8 cellular contexts compared by ENCODE assay signal in genomic region chr1:234597894-234598293, GRCh38. TPM values are rescaled to one million over a fixed set of nuclear protein-coding genes. Genes with fewer than 3 reads are reported as not detected.
DNase-seq lines count a peak whose midpoint lies in the region; ATAC-seq, FAIRE-seq and TF ChIP-seq lines count a peak whose summit lies in the region.

No MANE protein-coding gene starts in this region.

- H3K27ac ChIP-seq in CD8-positive, alpha-beta memory T cell (ENCODE audit: low read depth, low read length) = no peak overlapping the region
- H3K27ac ChIP-seq in RWPE2 (ENCODE audit: poor library complexity, severe bottlenecking) (peak overlapping the region; percentile 98), adrenal gland (peak overlapping the region in 1 of 5 donors; percentile 100), HepG2 (ENCODE audit: extremely low read length, insufficient read depth, low read length) (no peak overlapping the region), stomach (peak overlapping the region in 4 of 5 donors; percentile 99 to 100 (median 100))

- CTCF ChIA-PET in CD8-positive, alpha-beta memory T cell (lab: Charles Lee) = interaction anchor here (0.8 to 9.5 kb wide), 14 partner anchors 9 to 486 kb away, joined by 3 to 72 read pairs (median 3); partner anchors contain the start of gene IRF2BP2
- CTCF ChIA-PET in HepG2 (lab: Yijun Ruan, JAX; ENCODE audit: low intra/inter-chr PET ratio, low total read pairs) = no interaction called here

- H3K27ac Mint-ChIP-seq in CD8-positive, alpha-beta memory T cell = peak overlapping the region in 3 of 8 donors; percentile 4 to 86 (median 61)
- H3K27ac Mint-ChIP-seq in HFFc6 = no peak overlapping the region

- 38 to 52% (median 43%) methylated on average over 2 of the region's 2 CpGs for WGBS in adrenal gland, 4 donors
- 3% methylated on average over 2 of the region's 2 CpGs for WGBS in HepG2 (ENCODE audit: low lambda C conversion rate)
- 41 to 54% (median 46%) methylated on average over 2 of the region's 2 CpGs for WGBS in stomach, 5 donors

- H3K4me1 ChIP-seq in CD8-positive, alpha-beta memory T cell (ENCODE audit: insufficient read depth, low read length) = peaks cover 39% of the 10 kb centered on the region
- H3K4me1 ChIP-seq in RWPE2 (ENCODE audit: insufficient read depth, poor library complexity, severe bottlenecking) (peaks cover 34% of the 10 kb centered on the region), adrenal gland (replicated peaks in 1 of 2) (peaks cover 29 to 37% of the 10 kb centered on the region in 2 donors), HepG2 (ENCODE audit: insufficient read depth, low read length) (peaks cover 41% of the 10 kb centered on the region), stomach (peaks cover 36 to 45% (median 41%) of the 10 kb centered on the region in 4 donors)

- H3K9me3 Mint-ChIP-seq in CD8-positive, alpha-beta memory T cell = no peaks in the 10 kb centered on the region
- H3K9me3 Mint-ChIP-seq in HFFc6 = no peaks in the 10 kb centered on the region; the same call in 1 of the 2 replicates

- intact Hi-C loops in adrenal gland (cut with DNase I) (loop anchor here (5.0 to 10.0 kb wide), 3 partner anchors 63 to 494 kb away; no protein-coding TSS in a partner anchor), HepG2 (cut with micrococcal nuclease; ENCODE audit: unreplicated experiment) (loop anchor here (1.0 to 2.0 kb wide), 2 partner anchors 99 to 485 kb away; no protein-coding TSS in a partner anchor), stomach (cut with DNase I; ENCODE audit: low total_unique reads) (loop anchor here (10.0 kb wide), 2 partner anchors 53 to 93 kb away; no protein-coding TSS in a partner anchor)

- no peak overlapping the region for H3K4me2 ChIP-seq in HepG2 (ENCODE audit: low read depth, low read length)

- H3K4me3 Mint-ChIP-seq in CD8-positive, alpha-beta memory T cell = no peak overlapping the region
- H3K4me3 Mint-ChIP-seq in HFFc6 = no peak overlapping the region

- no TSS peak for BruUV-seq in HepG2 (replicated peaks; lab: Mats Ljungman, UMichigan)

- TF ChIP-seq POLR2A in adrenal gland (IDR thresholded peaks at IDR 0.05) = no peak
- no peak for TF ChIP-seq POLR2A in HepG2 (IDR thresholded peaks at IDR 0.05; ENCODE audit: insufficient read depth in 1 of 2, low read depth in 2 of 2, low read length in 2 of 2)
- TF ChIP-seq POLR2A in stomach (IDR thresholded peaks at IDR 0.05) = no peak

- in situ Hi-C loops in HepG2 (cut with HindIII; ENCODE audit: extremely low pct_ligation_motif_present, low pct_unique_long_range_greater_than_20kb) = loop anchor here (5.0 kb wide), 2 partner anchors 101 to 494 kb away; no protein-coding TSS in a partner anchor

- no peak for ATAC-seq in RWPE2 (ENCODE audit: low read depth)
- no peak for ATAC-seq in HepG2
- ATAC-seq in HG03097 (IDR thresholded peaks at IDR 0.05; ENCODE audit: low FRiP score, unreplicated experiment) = no peak
- no peak for ATAC-seq in GM19035 (IDR thresholded peaks at IDR 0.05; ENCODE audit: unreplicated experiment)

- TF ChIP-seq EP300 in HepG2 (IDR thresholded peaks at IDR 0.05; ENCODE audit: low read depth in 2 of 2, low read length in 2 of 2) (no peak), HepG2 (CRISPR knock-in tag; IDR thresholded peaks at IDR 0.05; ENCODE audit: borderline replicate concordance) (no peak), stomach (IDR thresholded peaks at IDR 0.05) (no peak)

- H3K4me1 Mint-ChIP-seq in CD8-positive, alpha-beta memory T cell = peaks cover 33 to 46% (median 38%) of the 10 kb centered on the region in 3 donors
- H3K4me1 Mint-ChIP-seq in HFFc6 (ENCODE audit: low read depth) = peaks cover 41% of the 10 kb centered on the region

- H3K27me3 Mint-ChIP-seq in CD8-positive, alpha-beta memory T cell = no peaks in the 10 kb centered on the region
- peaks cover 2% of the 10 kb centered on the region; the same call in 1 of the 2 replicates for H3K27me3 Mint-ChIP-seq in HFFc6 (ENCODE audit: insufficient read depth)

- no peaks in the 10 kb centered on the region for H3K9me3 ChIP-seq in CD8-positive, alpha-beta memory T cell (ENCODE audit: low read length)
- H3K9me3 ChIP-seq in RWPE2 (ENCODE audit: severe bottlenecking) (no peaks in the 10 kb centered on the region), adrenal gland (replicated peaks in 1 of 3) (no peaks in the 10 kb centered on the region), HepG2 (ENCODE audit: low read length) (no peaks in the 10 kb centered on the region), stomach (no peaks in the 10 kb centered on the region)

- no peaks in the 10 kb centered on the region for H4K20me1 ChIP-seq in HepG2 (ENCODE audit: insufficient read depth, low read length)

- TF ChIP-seq RAD21 in HepG2 (CRISPR knock-in tag; IDR thresholded peaks at IDR 0.05) = peak; percentile 34

- no peaks in the 10 kb centered on the region for H3K36me3 ChIP-seq in CD8-positive, alpha-beta memory T cell (ENCODE audit: insufficient read depth, low read length)
- peaks cover 14% of the 10 kb centered on the region for H3K36me3 ChIP-seq in RWPE2 (ENCODE audit: low read depth)
- peaks cover 0 to under 1% of the 10 kb centered on the region in 2 donors for H3K36me3 ChIP-seq in adrenal gland (replicated peaks in 1 of 2)
- H3K36me3 ChIP-seq in HepG2 (replicated peaks in 1 of 2; ENCODE audit: control insufficient read depth in 1 of 2, insufficient read depth in 2 of 2, low read length in 2 of 2) = no peaks in the 10 kb centered on the region
- no peaks in the 10 kb centered on the region for H3K36me3 ChIP-seq in stomach

- no peak overlapping the region for H3K4me3 ChIP-seq in CD8-positive, alpha-beta memory T cell (ENCODE audit: low read length)
- no peak overlapping the region for H3K4me3 ChIP-seq in RWPE2 (ENCODE audit: severe bottlenecking)
- no peak overlapping the region for H3K4me3 ChIP-seq in adrenal gland
- H3K4me3 ChIP-seq in HepG2 (replicated peaks in 1 of 3; ENCODE audit: insufficient read depth in 1 of 3, low read depth in 2 of 3, low read length in 3 of 3) = no peak overlapping the region
- H3K4me3 ChIP-seq in stomach = no peak overlapping the region

- POLR2A ChIA-PET in CD8-positive, alpha-beta memory T cell (lab: Charles Lee) = interaction anchor here (0.6 to 1.0 kb wide), 3 partner anchors 8 to 489 kb away, joined by 4 to 5 read pairs (median 4); no protein-coding TSS in a partner anchor
- POLR2A ChIA-PET in HepG2 (lab: Yijun Ruan, JAX) = interaction anchor here (0.7 to 7.0 kb wide), 9 partner anchors 13 to 486 kb away, joined by 3 to 159 read pairs (median 4); partner anchors contain the start of gene IRF2BP2

- peak; percentile 31 to 74 (median 44) for DNase-seq in CD8-positive, alpha-beta memory T cell
- no peak for DNase-seq in HFFc6
- DNase-seq in RWPE2 (ENCODE audit: low spot score) = no peak
- DNase-seq in adrenal gland = peak in 4 of 7 donors; percentile 58 to 85 (median 62)
- DNase-seq in HepG2 (ENCODE audit: low spot score) = peak; percentile 62
- DNase-seq in stomach = peak; percentile 55

- FAIRE-seq in HepG2 (lab: Jason Lieb, UNC) = no peak

- H3K9ac ChIP-seq in HepG2 (ENCODE audit: insufficient read depth, low read depth, low read length) = no peak overlapping the region

- H2AFZ ChIP-seq in HepG2 (ENCODE audit: low read length) = no peak overlapping the region

- peaks cover 0 to 7% (median 5%) of the 10 kb centered on the region in 3 donors for H3K36me3 Mint-ChIP-seq in CD8-positive, alpha-beta memory T cell
- peaks cover 5% of the 10 kb centered on the region; the same call in 1 of the 2 replicates for H3K36me3 Mint-ChIP-seq in HFFc6 (ENCODE audit: low read depth)

- no peaks in the 10 kb centered on the region for H3K27me3 ChIP-seq in CD8-positive, alpha-beta memory T cell (ENCODE audit: insufficient read depth, low read length, poor library complexity, severe bottlenecking)
- H3K27me3 ChIP-seq in RWPE2 (ENCODE audit: insufficient read depth, poor library complexity, severe bottlenecking) (no peaks in the 10 kb centered on the region), adrenal gland (no peaks in the 10 kb centered on the region), HepG2 (ENCODE audit: control insufficient read depth in 1 of 2, insufficient read depth in 2 of 2, low read length in 2 of 2) (no peaks in the 10 kb centered on the region), stomach (no peaks in the 10 kb centered on the region)

- H3K79me2 ChIP-seq in HepG2 (ENCODE audit: insufficient read depth, low read length) = peaks cover 17% of the 10 kb centered on the region

- peak; percentile 79 for TF ChIP-seq CTCF in HFFc6 (IDR thresholded peaks at IDR 0.05)
- peak; percentile 41 for TF ChIP-seq CTCF in RWPE2 (IDR thresholded peaks at IDR 0.05; ENCODE audit: poor library complexity, severe bottlenecking)
- TF ChIP-seq CTCF in adrenal gland (IDR thresholded peaks at IDR 0.05) = peak; percentile 23 to 62 (median 45)
- TF ChIP-seq CTCF in HepG2 (CRISPR knock-in tag; IDR thresholded peaks at IDR 0.05) = peak; percentile 70
- TF ChIP-seq CTCF in stomach (IDR thresholded peaks at IDR 0.05) = peak in 5 of 7 experiments; percentile 26 to 58 (median 45)

RNA-seq across cellular contexts. Expression of gene IRF2BP2, which starts 12.1 kb away (rescaled TPM):
- 10 to 100 TPM; 91.8 to 98.4 TPM for total RNA-seq in CD8-positive, alpha-beta memory T cell
- 42.5 TPM for polyA plus RNA-seq in CD8-positive, alpha-beta memory T cell
- total RNA-seq in HFFc6 (2021; fragmentation: NEBNext Ultra II Directional; extraction: Animal tissue kit (Norgen Biotek cat#: 25700)) = 10 to 100 TPM; 58.6 to 87.1 (median 73.2) TPM
- total RNA-seq in adrenal gland (100 to 1,000 TPM in 4 of 8 donors, 10 to 100 TPM in 4; 66.5 to 182 (median 102) TPM), HepG2 (2016; rRNA removed; fragmentation: Illumina TruSeq; extraction: Trizol) (127 and 147 TPM in 2 replicates), stomach (100 to 1,000 TPM in 2 of 5 donors, 10 to 100 TPM in 3; 58.3 to 218 (median 81.1) TPM)
- polyA plus RNA-seq in adrenal gland (10 to 100 TPM; 47.2 to 87.6 (median 67.4) TPM), HepG2 (2011; rRNA removed) (140 and 180 TPM in 2 replicates), stomach (10 to 100 TPM; 39.6 to 57.0 (median 51.5) TPM)
- 25.1 and 26.8 TPM in 2 replicates for total RNA-seq in HepG2 (2016; cell fraction: cytosol; rRNA removed; fragmentation: Illumina TruSeq; extraction: Trizol; ENCODE audit: low read depth)
- total RNA-seq in HepG2 (2016; cell fraction: insoluble cytoplasmic fraction; rRNA removed; fragmentation: Illumina TruSeq; extraction: Trizol) = 104 and 154 TPM in 2 replicates
- total RNA-seq in HepG2 (2016; cell fraction: membrane; rRNA removed; fragmentation: Illumina TruSeq; extraction: Trizol) = 85.2 and 85.5 TPM in 2 replicates
- 132 and 141 TPM in 2 replicates for total RNA-seq in HepG2 (2016; cell fraction: nucleus; rRNA removed; fragmentation: Illumina TruSeq; extraction: Trizol)
- 82.1 and 111 TPM in 2 replicates for polyA plus RNA-seq in HepG2 (2011; cell fraction: cytosol; rRNA removed)
- 491 and 557 TPM in 2 replicates for polyA plus RNA-seq in HepG2 (2011; cell fraction: nucleus; rRNA removed)
- 136 and 153 TPM in 2 replicates for polyA plus RNA-seq in HepG2 (2012)
- polyA plus RNA-seq in HepG2 (2016; cell fraction: cytosol; fragmentation: Illumina TruSeq; extraction: Trizol; ENCODE audit: low read depth) = 22.4 and 23.1 TPM in 2 replicates
- polyA plus RNA-seq in HepG2 (2016; cell fraction: insoluble cytoplasmic fraction; fragmentation: Illumina TruSeq; extraction: Trizol; ENCODE audit: low read depth) = 127 and 168 TPM in 2 replicates
- polyA plus RNA-seq in HepG2 (2016; cell fraction: membrane; fragmentation: Illumina TruSeq; extraction: Trizol; ENCODE audit: low read depth) = 58.5 and 65.6 TPM in 2 replicates
- 293 and 322 TPM in 2 replicates for polyA plus RNA-seq in HepG2 (2016; cell fraction: nucleus; fragmentation: Illumina TruSeq; extraction: Trizol; ENCODE audit: insufficient read depth, low read depth)
- polyA minus RNA-seq in HepG2 (2011; rRNA and poly(A)+ RNA removed; ENCODE audit: low replicate concordance) = 43.4 and 196 TPM in 2 replicates
- polyA minus RNA-seq in HepG2 (2011; cell fraction: cytosol; rRNA and poly(A)+ RNA removed) = 155 and 170 TPM in 2 replicates
- 115 and 118 TPM in 2 replicates for polyA minus RNA-seq in HepG2 (2011; cell fraction: nucleus; rRNA and poly(A)+ RNA removed)

Comparison
In these comparisons a context has a peak if more than half of its experiments do, and no peak if none do; other contexts are left out.
1. DNase-seq: peak in CD8-positive, alpha-beta memory T cell (5 of 5), adrenal gland (4 of 7), HepG2 (single experiment) and stomach (single experiment); none in HFFc6 (single experiment) and RWPE2 (single experiment).
2. H3K27ac ChIP-seq: peak in RWPE2 (single experiment) and stomach (4 of 5); none in CD8-positive, alpha-beta memory T cell (single experiment) and HepG2 (single experiment).
3. Peak in every context shown above with its lines, with median percentiles within 50 percentile points of each other: CTCF ChIP-seq.